Comparison of ENCODE assay signal across 18 cellular contexts in genomic region chr11:117188620-117189081, GRCh38. TPM values are rescaled to one million over a fixed set of nuclear protein-coding genes. Genes with fewer than 3 reads are reported as not detected.
DNase-seq lines count a peak whose midpoint lies in the region; ATAC-seq, FAIRE-seq and TF ChIP-seq lines count a peak whose summit lies in the region.
"Had no signal": no experiment of that assay in that cellular context is flagged by ENCODE, and none has a peak within 500 bp of the region (broad histone marks: within the 10 kb centered on the region; RNA-seq: fewer than 3 reads in every experiment).

No MANE protein-coding gene starts in this region.

- no peaks in the 10 kb centered on the region for H3K9me2 ChIP-seq in GM23248 (ENCODE audit: insufficient read depth)

- H3K4me1 ChIP-seq in GM12878 (ENCODE audit: control insufficient read depth, insufficient read depth, low read length) = peaks cover 36% of the 10 kb centered on the region
- H3K4me1 ChIP-seq in kidney (ENCODE audit: control insufficient read depth in 1 of 2, insufficient read depth in 1 of 2, low read depth in 1 of 2, low read length in 2 of 2) = no peaks in the 10 kb centered on the region
- no peaks in the 10 kb centered on the region for H3K4me1 ChIP-seq in GM23248 (ENCODE audit: insufficient read depth)
- H3K4me1 ChIP-seq: ascending aorta, uterus had no signal

- FAIRE-seq in GM12891 (lab: Jason Lieb, UNC) (peak; percentile 52), GM12878 (lab: Jason Lieb, UNC) (no peak), kidney (lab: Jason Lieb, UNC) (no peak)
- FAIRE-seq: keratinocyte had no signal

- SMC1A ChIA-PET in GM12878 (lab: Charles Lee; ENCODE audit: uncharacterized antibody, unreplicated experiment) = interaction anchor here (0.7 to 1.2 kb wide), 3 partner anchors 9 to 208 kb away, joined by 3 to 4 read pairs (median 3); partner anchors contain the start of gene PCSK7

- H3K36me3 Mint-ChIP-seq in stimulated activated naive B cell treated with anti-CD40 and anti-IgM and Interleukin-4, amounts not matched to agents 10 μg/mL and 1 μg/mL and 100 μg/mL, for 72 hours = peaks cover 59 to 77% of the 10 kb centered on the region in 2 donors

- DNase-seq in GM12891 (ENCODE audit: insufficient read length, low spot score) = no peak
- DNase-seq in GM12878 (ENCODE audit: low read depth, low spot score) = no peak
- DNase-seq in kidney = peak; percentile 71
- no peak for DNase-seq in stimulated activated naive B cell treated with anti-CD40 and anti-IgM and Interleukin-4, amounts not matched to agents 10 μg/mL and 1 μg/mL and 100 μg/mL, for 72 hours
- DNase-seq in MG63 = no peak
- no peak for DNase-seq in GM23248
- DNase-seq: activated CD4-positive, alpha-beta T cell treated with anti-CD3 and anti-CD28 coated beads for 36 hours; activated gamma-delta T cell; cerebellar nuclear complex; NCI-H1436; NCI-H774; T1000 had no signal

- H3K36me3 ChIP-seq in GM12878 (ENCODE audit: control insufficient read depth in 2 of 2, insufficient read depth in 2 of 2, low read length in 1 of 2) = peaks cover 6 to 8% of the 10 kb centered on the region in 2 experiments; a peak in 3 of 4 replicates
- H3K36me3 ChIP-seq in kidney (ENCODE audit: control insufficient read depth in 1 of 2, insufficient read depth in 2 of 2, low read length in 2 of 2) = peaks cover 29 to 37% of the 10 kb centered on the region in 2 donors
- no peaks in the 10 kb centered on the region; the same call in 1 of the 2 replicates for H3K36me3 ChIP-seq in MG63
- no peaks in the 10 kb centered on the region; the same call in 1 of the 2 replicates for H3K36me3 ChIP-seq in GM23248 (ENCODE audit: low read depth)
- H3K36me3 ChIP-seq: uterus had no signal

- CTCF ChIA-PET in GM12878 (lab: Yijun Ruan, JAX) = interaction anchor here (1.7 kb wide), 1 partner anchor 8 kb away, joined by 9 read pairs; no protein-coding TSS in a partner anchor

- H3K9ac ChIP-seq in GM12878 (ENCODE audit: control insufficient read depth, insufficient read depth, low read length) = no peak overlapping the region
- no peak overlapping the region for H3K9ac ChIP-seq in kidney (ENCODE audit: low read length in 2 of 2)
- H3K9ac ChIP-seq in GM23248 = no peak overlapping the region

- H3K9me3 ChIP-seq in GM12878 (replicated peaks; ENCODE audit: control insufficient read depth, insufficient read depth, low read length) = no peaks in the 10 kb centered on the region
- H3K9me3 ChIP-seq in kidney (ENCODE audit: control insufficient read depth in 1 of 2, low read length in 2 of 2) = no peaks in the 10 kb centered on the region
- no peaks in the 10 kb centered on the region for H3K9me3 ChIP-seq in MG63
- no peaks in the 10 kb centered on the region for H3K9me3 ChIP-seq in GM23248 (ENCODE audit: low read depth)
- H3K9me3 ChIP-seq: ascending aorta, neutrophil, uterus had no signal

- H3K27me3 ChIP-seq in GM12878 (replicated peaks in 1 of 2; ENCODE audit: control insufficient read depth in 2 of 2, insufficient read depth in 2 of 2, low read length in 1 of 2) = no peaks in the 10 kb centered on the region
- no peaks in the 10 kb centered on the region for H3K27me3 ChIP-seq in MG63
- no peaks in the 10 kb centered on the region for H3K27me3 ChIP-seq in GM23248 (replicated peaks; ENCODE audit: insufficient read depth)
- H3K27me3 ChIP-seq: ascending aorta, neutrophil, uterus had no signal

- ATAC-seq in GM12878 = no peak
- no peak for ATAC-seq in stimulated activated naive B cell treated with anti-CD40 and anti-IgM and Interleukin-4, amounts not matched to agents 10 μg/mL and 1 μg/mL and 100 μg/mL, for 72 hours (replicated peaks)
- ATAC-seq in HG02610 (IDR thresholded peaks at IDR 0.05; ENCODE audit: unreplicated experiment) = no peak
- ATAC-seq: activated CD4-positive, alpha-beta T cell treated with anti-CD3 and anti-CD28 coated beads for 36 hours; stimulated activated naive CD8-positive, alpha-beta T cell treated with anti-CD3 and anti-CD28 coated beads, Interleukin-15, amount 100 ng/mL, for 72 hours had no signal

- TF ChIP-seq POLR2A in GM12891 (IDR thresholded peaks at IDR 0.05; ENCODE audit: low read depth, low read length) = no peak
- no peak for TF ChIP-seq POLR2A in GM12878 (IDR thresholded peaks at IDR 0.05; ENCODE audit: low read depth, low read length)

- no peak for TF ChIP-seq CTCF in GM12878 (IDR thresholded peaks at IDR 0.05 in 2 of 3, conservative IDR thresholded peaks at IDR 0.05 in 1 of 3; ENCODE audit: control insufficient read depth in 2 of 3, extremely low read depth in 1 of 3, insufficient read depth in 1 of 3, low read depth in 3 of 3, low read length in 3 of 3)
- TF ChIP-seq CTCF in kidney (IDR thresholded peaks at IDR 0.05; ENCODE audit: borderline replicate concordance, extremely low read depth, insufficient read depth) = no peak

- H3K4me3 ChIP-seq in GM12878 = no peak overlapping the region
- no peak overlapping the region for H3K4me3 ChIP-seq in kidney (ENCODE audit: low read length in 2 of 2)
- H3K4me3 ChIP-seq in MG63 = no peak overlapping the region
- H3K4me3 ChIP-seq in GM23248 = no peak overlapping the region
- H3K4me3 ChIP-seq: ascending aorta, uterus had no signal

- H2AFZ ChIP-seq in GM12878 (ENCODE audit: control insufficient read depth, low read depth, low read length) (no peak overlapping the region), GM23248 (no peak overlapping the region)

- H3K27ac ChIP-seq in GM12878 (ENCODE audit: control insufficient read depth, insufficient read depth) (peak overlapping the region; percentile 89), kidney (ENCODE audit: low read depth in 2 of 2, low read length in 2 of 2) (no peak overlapping the region), GM23248 (no peak overlapping the region)
- H3K27ac ChIP-seq: neutrophil, uterus had no signal

- RAD21 ChIA-PET in GM12878 (lab: Charles Lee; ENCODE audit: unreplicated experiment) = interaction anchor here (2.1 kb wide), 1 partner anchor 9 kb away, joined by 6 read pairs; no protein-coding TSS in a partner anchor

- H4K20me1 ChIP-seq in GM12878 (ENCODE audit: control insufficient read depth, insufficient read depth) = no peaks in the 10 kb centered on the region
- no peaks in the 10 kb centered on the region for H4K20me1 ChIP-seq in GM23248 (ENCODE audit: insufficient read depth)

- no peak overlapping the region for H3K4me2 ChIP-seq in GM12878 (ENCODE audit: control insufficient read depth, insufficient read depth)
- H3K4me2 ChIP-seq in GM23248 (ENCODE audit: unreplicated experiment) = no peak overlapping the region

- no peak for TF ChIP-seq EP300 in GM12878 (IDR thresholded peaks at IDR 0.05; ENCODE audit: borderline replicate concordance in 1 of 2, control insufficient read depth in 1 of 2, low read depth in 2 of 2, low read length in 2 of 2)

- no peaks in the 10 kb centered on the region for H3F3A ChIP-seq in GM23248 (ENCODE audit: insufficient read depth)

- no peak for TF ChIP-seq RAD21 in GM12878 (IDR thresholded peaks at IDR 0.05; ENCODE audit: insufficient read depth, low read depth, low read length)

- H3K4me1 Mint-ChIP-seq in stimulated activated naive B cell treated with anti-CD40 and anti-IgM and Interleukin-4, amounts not matched to agents 10 μg/mL and 1 μg/mL and 100 μg/mL, for 72 hours = peaks cover 51 to 87% of the 10 kb centered on the region in 2 donors
- H3K4me1 Mint-ChIP-seq: activated CD4-positive, alpha-beta T cell treated with anti-CD3 and anti-CD28 coated beads for 36 hours; stimulated activated naive CD8-positive, alpha-beta T cell treated with anti-CD3 and anti-CD28 coated beads, Interleukin-15, amount 100 ng/mL, for 72 hours had no signal

- no peaks in the 10 kb centered on the region for H3K27me3 Mint-ChIP-seq in stimulated activated naive B cell treated with anti-CD40 and anti-IgM and Interleukin-4, amounts not matched to agents 10 μg/mL and 1 μg/mL and 100 μg/mL, for 72 hours
- H3K27me3 Mint-ChIP-seq: activated CD4-positive, alpha-beta T cell treated with anti-CD3 and anti-CD28 coated beads for 36 hours; stimulated activated naive CD8-positive, alpha-beta T cell treated with anti-CD3 and anti-CD28 coated beads, Interleukin-15, amount 100 ng/mL, for 72 hours had no signal

- intact Hi-C loops in GM12878 (cut with micrococcal nuclease; ENCODE audit: unreplicated experiment) (no loop called here), kidney (cut with DNase I) (no loop called here)

- H3K27ac Mint-ChIP-seq in stimulated activated naive B cell treated with anti-CD40 and anti-IgM and Interleukin-4, amounts not matched to agents 10 μg/mL and 1 μg/mL and 100 μg/mL, for 72 hours = peak overlapping the region; percentile 96
- H3K27ac Mint-ChIP-seq: activated CD4-positive, alpha-beta T cell treated with anti-CD3 and anti-CD28 coated beads for 36 hours had no signal

- 87% methylated on average over 15 of the region's 20 CpGs for WGBS in GM12878 (ENCODE audit: insufficient coverage, insufficient replicate concordance, low lambda C conversion rate, missing lambda C conversion rate)
- WGBS in GM23248 (ENCODE audit: low coverage in 1 of 2, low lambda C conversion rate in 2 of 2, missing lambda C conversion rate in 2 of 2), 2 experiments = 87% methylated on average over 20 of the region's 20 CpGs

- POLR2A ChIA-PET in GM12878 (lab: Charles Lee) = interaction anchor here (3.3 kb wide), 1 partner anchor 9 kb away, joined by 14 read pairs; the partner anchor contains the start of gene SIDT2

- BruUV-seq in GM12878 (replicated peaks; lab: Mats Ljungman, UMichigan) = no TSS peak

- H3K79me2 ChIP-seq in GM12878 (ENCODE audit: control insufficient read depth, insufficient read depth, low read length) (no peaks in the 10 kb centered on the region), GM23248 (ENCODE audit: insufficient read depth) (no peaks in the 10 kb centered on the region)

- no peak overlapping the region for H3K4me3 Mint-ChIP-seq in stimulated activated naive B cell treated with anti-CD40 and anti-IgM and Interleukin-4, amounts not matched to agents 10 μg/mL and 1 μg/mL and 100 μg/mL, for 72 hours
- H3K4me3 Mint-ChIP-seq: activated CD4-positive, alpha-beta T cell treated with anti-CD3 and anti-CD28 coated beads for 36 hours; stimulated activated naive CD8-positive, alpha-beta T cell treated with anti-CD3 and anti-CD28 coated beads, Interleukin-15, amount 100 ng/mL, for 72 hours had no signal

- no peaks in the 10 kb centered on the region for H3K9me3 Mint-ChIP-seq in stimulated activated naive B cell treated with anti-CD40 and anti-IgM and Interleukin-4, amounts not matched to agents 10 μg/mL and 1 μg/mL and 100 μg/mL, for 72 hours
- H3K9me3 Mint-ChIP-seq: stimulated activated naive CD8-positive, alpha-beta T cell treated with anti-CD3 and anti-CD28 coated beads, Interleukin-15, amount 100 ng/mL, for 72 hours had no signal

- in situ Hi-C loops in GM12878 (cut with MboI) (no loop called here), GM23248 (cut with MboI) (no loop called here)

RNA-seq across cellular contexts. Expression of gene SIDT2, which starts 10.1 kb away (rescaled TPM):
- 11.1 TPM for polyA plus RNA-seq in GM12891 (2012; ENCODE audit: low read depth, missing spikeins)
- 135 and 149 TPM in 2 replicates for total RNA-seq in GM12878 (2013; cell fraction: nucleolus; rRNA removed)
- total RNA-seq in GM12878 (2014; rRNA removed) = 9.1 and 11.6 TPM in 2 replicates
- total RNA-seq in GM12878 (2014; rRNA removed; fragmentation: Illumina TruSeq; extraction: Trizol) = 8.4 and 9.0 TPM in 2 replicates
- total RNA-seq in GM12878 (2021) = 20.7 and 23.9 TPM in 2 replicates
- 13.0 TPM for polyA plus RNA-seq in GM12878 (2011; ENCODE audit: low read depth)
- polyA plus RNA-seq in GM12878 (2011; rRNA removed) = 9.5 and 20.7 TPM in 2 replicates
- 17.4 and 19.1 TPM in 2 replicates for polyA plus RNA-seq in GM12878 (2011; cell fraction: cytosol; rRNA removed)
- 132 and 186 TPM in 2 replicates for polyA plus RNA-seq in GM12878 (2011; cell fraction: nucleus; rRNA removed)
- 23.5 and 23.6 TPM in 2 replicates for polyA plus RNA-seq in GM12878 (2012)
- polyA plus RNA-seq in GM12878 (2014; fragmentation: Illumina TruSeq; extraction: Trizol) = 12.7 and 16.3 TPM in 2 replicates
- 1 to 10 TPM; 4.9 to 5.7 TPM for polyA plus RNA-seq in GM12878 (2014; fragmentation: Nextera tagmentation; extraction: Ambion mirVana)
- 16.5 and 19.3 TPM in 2 replicates for polyA plus RNA-seq in GM12878 (2014; rRNA removed)
- polyA plus RNA-seq in GM12878 (2016; fragmentation: Nextera tagmentation; extraction: Ambion mirVana) = 1 to 10 TPM; 5.4 to 6.8 TPM
- 30.9 and 35.5 TPM in 2 replicates for polyA minus RNA-seq in GM12878 (2011; rRNA and poly(A)+ RNA removed)
- 8.3 and 11.5 TPM in 2 replicates for polyA minus RNA-seq in GM12878 (2011; cell fraction: cytosol; rRNA and poly(A)+ RNA removed)
- polyA minus RNA-seq in GM12878 (2011; cell fraction: nucleus; rRNA and poly(A)+ RNA removed) = 54.3 and 61.1 TPM in 2 replicates
- total RNA-seq in kidney = 37.4 TPM
- 16.4 TPM for polyA plus RNA-seq in kidney (ENCODE audit: insufficient read depth, low read depth, low replicate concordance)
- total RNA-seq in MG63 (2014; rRNA removed; shearing (Covaris generic); ENCODE audit: low replicate concordance) = 2.7 and 19.8 TPM in 2 replicates
- total RNA-seq in GM23248 (2014; rRNA removed; shearing (Covaris generic)) = 15.7 TPM in 2 replicates
- 11.6 and 13.1 TPM in 2 replicates for polyA plus RNA-seq in GM23248 (2016; fragmentation: Nextera tagmentation; extraction: Ambion mirVana)

RNA-seq across cellular contexts. Expression of gene TAGLN, which starts 10.5 kb away (rescaled TPM):
- 2.8 TPM for polyA plus RNA-seq in GM12891 (2012; ENCODE audit: low read depth, missing spikeins)
- total RNA-seq in GM12878 (2013; cell fraction: nucleolus; rRNA removed) = 17.4 and 21.3 TPM in 2 replicates
- total RNA-seq in GM12878 (2014; rRNA removed) = 1.9 and 2.0 TPM in 2 replicates
- 1.5 and 1.6 TPM in 2 replicates for total RNA-seq in GM12878 (2014; rRNA removed; fragmentation: Illumina TruSeq; extraction: Trizol)
- 3.9 and 4.6 TPM in 2 replicates for total RNA-seq in GM12878 (2021)
- polyA plus RNA-seq in GM12878 (2011; ENCODE audit: low read depth) = 2.9 TPM
- 3.5 and 3.9 TPM in 2 replicates for polyA plus RNA-seq in GM12878 (2011; rRNA removed)
- 1.2 and 1.9 TPM in 2 replicates for polyA plus RNA-seq in GM12878 (2011; cell fraction: cytosol; rRNA removed)
- polyA plus RNA-seq in GM12878 (2011; cell fraction: nucleus; rRNA removed) = 36.5 and 46.4 TPM in 2 replicates
- 4.4 and 6.2 TPM in 2 replicates for polyA plus RNA-seq in GM12878 (2012)
- polyA plus RNA-seq in GM12878 (2014; fragmentation: Illumina TruSeq; extraction: Trizol) = 1.9 and 4.8 TPM in 2 replicates
- polyA plus RNA-seq in GM12878 (2014; fragmentation: Nextera tagmentation; extraction: Ambion mirVana) = 1 to 10 TPM in 1 of 2 experiments, under 1 TPM in 1; 0.26 to 1.0 TPM
- 3.6 and 4.0 TPM in 2 replicates for polyA plus RNA-seq in GM12878 (2014; rRNA removed)
- polyA plus RNA-seq in GM12878 (2016; fragmentation: Nextera tagmentation; extraction: Ambion mirVana) = 1 to 10 TPM in 1 of 2 experiments, under 1 TPM in 1; 0.68 to 1.2 TPM
- polyA minus RNA-seq in GM12878 (2011; rRNA and poly(A)+ RNA removed) = 1.3 and 1.5 TPM in 2 replicates
- 1.3 TPM in 1 of 2 replicates, not detected in the other for polyA minus RNA-seq in GM12878 (2011; cell fraction: cytosol; rRNA and poly(A)+ RNA removed)
- polyA minus RNA-seq in GM12878 (2011; cell fraction: nucleus; rRNA and poly(A)+ RNA removed) = 3.6 and 4.8 TPM in 2 replicates
- 846 TPM for total RNA-seq in kidney
- 776 TPM for polyA plus RNA-seq in kidney (ENCODE audit: insufficient read depth, low read depth, low replicate concordance)
- 0.44 and 0.92 TPM in 2 replicates for total RNA-seq in MG63 (2014; rRNA removed; shearing (Covaris generic); ENCODE audit: low replicate concordance)
- total RNA-seq in GM23248 (2014; rRNA removed; shearing (Covaris generic)) = 2,401 and 2,613 TPM in 2 replicates
- polyA plus RNA-seq in GM23248 (2016; fragmentation: Nextera tagmentation; extraction: Ambion mirVana) = 1,454 and 1,484 TPM in 2 replicates

RNA-seq across cellular contexts. Expression of gene PCSK7, which starts 43.2 kb away (rescaled TPM):
- polyA plus RNA-seq in GM12891 (2012; ENCODE audit: low read depth, missing spikeins) = 30.6 TPM
- total RNA-seq in GM12878 (2013; cell fraction: nucleolus; rRNA removed) = 171 and 196 TPM in 2 replicates
- total RNA-seq in GM12878 (2014; rRNA removed) = 55.7 and 59.3 TPM in 2 replicates
- total RNA-seq in GM12878 (2014; rRNA removed; fragmentation: Illumina TruSeq; extraction: Trizol) = 38.3 and 42.5 TPM in 2 replicates
- total RNA-seq in GM12878 (2021) = 69.8 and 81.5 TPM in 2 replicates
- polyA plus RNA-seq in GM12878 (2011; ENCODE audit: low read depth) = 17.2 TPM
- 29.5 and 45.9 TPM in 2 replicates for polyA plus RNA-seq in GM12878 (2011; rRNA removed)
- 46.3 and 62.0 TPM in 2 replicates for polyA plus RNA-seq in GM12878 (2011; cell fraction: cytosol; rRNA removed)
- polyA plus RNA-seq in GM12878 (2011; cell fraction: nucleus; rRNA removed) = 237 and 245 TPM in 2 replicates
- 29.4 and 40.0 TPM in 2 replicates for polyA plus RNA-seq in GM12878 (2012)
- polyA plus RNA-seq in GM12878 (2014; fragmentation: Illumina TruSeq; extraction: Trizol) = 42.5 and 61.2 TPM in 2 replicates
- 1 to 10 TPM; 5.5 to 5.7 TPM for polyA plus RNA-seq in GM12878 (2014; fragmentation: Nextera tagmentation; extraction: Ambion mirVana)
- 68.0 and 73.0 TPM in 2 replicates for polyA plus RNA-seq in GM12878 (2014; rRNA removed)
- polyA plus RNA-seq in GM12878 (2016; fragmentation: Nextera tagmentation; extraction: Ambion mirVana) = 10 to 100 TPM; 51.4 to 51.8 TPM
- polyA minus RNA-seq in GM12878 (2011; rRNA and poly(A)+ RNA removed) = 40.2 and 61.4 TPM in 2 replicates
- polyA minus RNA-seq in GM12878 (2011; cell fraction: cytosol; rRNA and poly(A)+ RNA removed) = 11.6 and 20.1 TPM in 2 replicates
- 34.6 and 60.9 TPM in 2 replicates for polyA minus RNA-seq in GM12878 (2011; cell fraction: nucleus; rRNA and poly(A)+ RNA removed)
- 70.2 TPM for total RNA-seq in kidney
- 14.5 TPM for polyA plus RNA-seq in kidney (ENCODE audit: insufficient read depth, low read depth, low replicate concordance)
- 24.9 and 26.7 TPM in 2 replicates for total RNA-seq in MG63 (2014; rRNA removed; shearing (Covaris generic); ENCODE audit: low replicate concordance)
- 58.8 and 68.7 TPM in 2 replicates for total RNA-seq in GM23248 (2014; rRNA removed; shearing (Covaris generic))
- 29.7 and 31.6 TPM in 2 replicates for polyA plus RNA-seq in GM23248 (2016; fragmentation: Nextera tagmentation; extraction: Ambion mirVana)

RNA-seq across cellular contexts. Expression of gene RNF214, which starts 43.8 kb away (rescaled TPM):
- polyA plus RNA-seq in GM12891 (2012; ENCODE audit: low read depth, missing spikeins) = 7.1 TPM
- 37.6 and 40.7 TPM in 2 replicates for total RNA-seq in GM12878 (2013; cell fraction: nucleolus; rRNA removed)
- total RNA-seq in GM12878 (2014; rRNA removed) (6.0 and 7.0 TPM in 2 replicates), GM12878 (2014; rRNA removed; fragmentation: Illumina TruSeq; extraction: Trizol) (8.2 and 8.3 TPM in 2 replicates), GM12878 (2021) (15.2 and 16.8 TPM in 2 replicates), kidney (24.7 TPM)
- polyA plus RNA-seq in GM12878 (2011; ENCODE audit: low read depth) = 7.2 TPM
- polyA plus RNA-seq in GM12878 (2011; rRNA removed) (10.0 and 12.7 TPM in 2 replicates), GM12878 (2014; fragmentation: Illumina TruSeq; extraction: Trizol) (13.8 and 19.9 TPM in 2 replicates), GM12878 (2014; fragmentation: Nextera tagmentation; extraction: Ambion mirVana) (1 to 10 TPM; 4.8 to 6.2 TPM), GM12878 (2014; rRNA removed) (8.2 and 11.4 TPM in 2 replicates), GM12878 (2016; fragmentation: Nextera tagmentation; extraction: Ambion mirVana) (10 to 100 TPM; 12.8 to 15.3 TPM), kidney (ENCODE audit: insufficient read depth, low read depth, low replicate concordance) (8.5 TPM), GM23248 (2016; fragmentation: Nextera tagmentation; extraction: Ambion mirVana) (11.3 and 12.6 TPM in 2 replicates)
- 10.7 and 12.7 TPM in 2 replicates for polyA plus RNA-seq in GM12878 (2011; cell fraction: cytosol; rRNA removed)
- polyA plus RNA-seq in GM12878 (2011; cell fraction: nucleus; rRNA removed) = 41.4 and 45.4 TPM in 2 replicates
- 6.9 and 11.4 TPM in 2 replicates for polyA plus RNA-seq in GM12878 (2012)
- 21.2 and 28.2 TPM in 2 replicates for polyA minus RNA-seq in GM12878 (2011; rRNA and poly(A)+ RNA removed)
- 6.9 and 7.5 TPM in 2 replicates for polyA minus RNA-seq in GM12878 (2011; cell fraction: cytosol; rRNA and poly(A)+ RNA removed)
- 14.5 and 22.1 TPM in 2 replicates for polyA minus RNA-seq in GM12878 (2011; cell fraction: nucleus; rRNA and poly(A)+ RNA removed)
- total RNA-seq in MG63 (2014; rRNA removed; shearing (Covaris generic); ENCODE audit: low replicate concordance) = 1.3 and 2.4 TPM in 2 replicates
- total RNA-seq in GM23248 (2014; rRNA removed; shearing (Covaris generic)) = 5.8 and 13.9 TPM in 2 replicates

RNA-seq across cellular contexts. Expression of gene PAFAH1B2, which starts 44.6 kb away (rescaled TPM):
- polyA plus RNA-seq in GM12891 (2012; ENCODE audit: low read depth, missing spikeins) = 9.2 TPM
- total RNA-seq in GM12878 (2013; cell fraction: nucleolus; rRNA removed) = 53.3 and 53.4 TPM in 2 replicates
- 47.5 and 62.2 TPM in 2 replicates for total RNA-seq in GM12878 (2014; rRNA removed)
- 47.8 and 48.3 TPM in 2 replicates for total RNA-seq in GM12878 (2014; rRNA removed; fragmentation: Illumina TruSeq; extraction: Trizol)
- 49.3 and 49.6 TPM in 2 replicates for total RNA-seq in GM12878 (2021)
- polyA plus RNA-seq in GM12878 (2011; ENCODE audit: low read depth) = 12.1 TPM
- 32.1 and 36.1 TPM in 2 replicates for polyA plus RNA-seq in GM12878 (2011; rRNA removed)
- polyA plus RNA-seq in GM12878 (2011; cell fraction: cytosol; rRNA removed) = 21.8 and 26.0 TPM in 2 replicates
- polyA plus RNA-seq in GM12878 (2011; cell fraction: nucleus; rRNA removed) = 13.0 and 16.1 TPM in 2 replicates
- 16.4 and 16.8 TPM in 2 replicates for polyA plus RNA-seq in GM12878 (2012)
- 25.5 and 32.2 TPM in 2 replicates for polyA plus RNA-seq in GM12878 (2014; fragmentation: Illumina TruSeq; extraction: Trizol)
- polyA plus RNA-seq in GM12878 (2014; fragmentation: Nextera tagmentation; extraction: Ambion mirVana) = 10 to 100 TPM; 17.6 to 64.8 TPM
- 19.2 and 22.0 TPM in 2 replicates for polyA plus RNA-seq in GM12878 (2014; rRNA removed)
- polyA plus RNA-seq in GM12878 (2016; fragmentation: Nextera tagmentation; extraction: Ambion mirVana) = 10 to 100 TPM; 51.1 to 53.2 TPM
- polyA minus RNA-seq in GM12878 (2011; rRNA and poly(A)+ RNA removed) = 76.4 and 83.2 TPM in 2 replicates
- polyA minus RNA-seq in GM12878 (2011; cell fraction: cytosol; rRNA and poly(A)+ RNA removed) = 21.2 and 28.9 TPM in 2 replicates
- 11.7 and 18.3 TPM in 2 replicates for polyA minus RNA-seq in GM12878 (2011; cell fraction: nucleus; rRNA and poly(A)+ RNA removed)
- 90.2 TPM for total RNA-seq in kidney
- polyA plus RNA-seq in kidney (ENCODE audit: insufficient read depth, low read depth, low replicate concordance) = 29.4 TPM
- 143 and 205 TPM in 2 replicates for total RNA-seq in MG63 (2014; rRNA removed; shearing (Covaris generic); ENCODE audit: low replicate concordance)
- total RNA-seq in GM23248 (2014; rRNA removed; shearing (Covaris generic)) = 124 and 140 TPM in 2 replicates
- 116 and 120 TPM in 2 replicates for polyA plus RNA-seq in GM23248 (2016; fragmentation: Nextera tagmentation; extraction: Ambion mirVana)

Comparison
In these comparisons a context has a peak if more than half of its experiments do, and no peak if none do; other contexts are left out.
1. RNA of gene TAGLN, which starts 10.5 kb away (total RNA-seq): 2,401 to 2,613 TPM in GM23248 and 846 TPM in kidney (single experiment); 1.5 to 21.3 TPM in GM12878 and 0.44 to 0.92 TPM in MG63; every median in the first group is over 10 times any median in the second.